10 cellular contexts compared by ENCODE assay signal in the genomic region with DNA sequence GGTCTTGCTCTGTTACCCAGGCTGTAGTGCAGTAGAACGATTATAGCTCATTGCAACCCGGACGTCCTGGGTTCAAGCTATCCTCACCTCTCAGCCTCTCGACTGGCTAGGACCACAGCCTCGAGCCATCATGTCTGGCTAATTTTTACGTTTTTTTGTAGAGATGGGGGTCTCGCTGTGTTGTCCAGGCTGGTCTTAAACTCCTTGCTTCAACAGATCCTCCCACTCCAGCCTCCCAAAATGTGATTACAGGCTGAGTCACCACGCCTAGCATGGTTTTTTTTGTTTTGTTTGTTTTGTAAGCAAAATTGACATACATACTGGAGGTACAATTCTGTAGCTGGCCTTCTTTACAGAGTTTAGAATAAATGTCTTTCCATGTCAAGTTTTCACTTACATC. TPM values are rescaled to one million over a fixed set of nuclear protein-coding genes. Genes with fewer than 3 reads are reported as not detected.
DNase-seq lines count a peak whose midpoint lies in the region; ATAC-seq and TF ChIP-seq lines count a peak whose summit lies in the region.
"Had no signal": no experiment of that assay in that cellular context is flagged by ENCODE, and none has a peak within 500 bp of the region (broad histone marks: within the 10 kb centered on the region; RNA-seq: fewer than 3 reads in every experiment).

No MANE protein-coding gene starts in this region.

- H3K4me2 ChIP-seq in Loucy (ENCODE audit: low read depth, low read length, poor library complexity, severe bottlenecking): peak overlapping the region; percentile 78

- no peak for TF ChIP-seq CTCF in Calu3 (IDR thresholded peaks at IDR 0.05; ENCODE audit: unreplicated experiment)
- no peak for TF ChIP-seq CTCF in Loucy (conservative IDR thresholded peaks at IDR 0.05; ENCODE audit: low read length)
- no peak for TF ChIP-seq CTCF in neural crest cell (conservative IDR thresholded peaks at IDR 0.05)

- CTCF ChIA-PET in Calu3 (lab: Charles Lee): interaction anchor here (0.8 to 1.5 kb wide), 3 partner anchors 52 to 87 kb away, joined by 3 to 4 read pairs (median 3); no protein-coding TSS in a partner anchor

- H3K4me3 ChIP-seq in Loucy (ENCODE audit: low read length, poor library complexity, severe bottlenecking) (peak overlapping the region; percentile 95), duodenal mucosa (ENCODE audit: low read depth in 1 of 2, low read length in 2 of 2) (peak overlapping the region; percentile 87 to 100)

- no peaks in the 10 kb centered on the region for H3F3A ChIP-seq in Loucy (ENCODE audit: low read depth)

- H3K27ac ChIP-seq in duodenal mucosa (ENCODE audit: low read depth, low read length): no peak overlapping the region

- no peaks in the 10 kb centered on the region for H3K27me3 ChIP-seq in Loucy (ENCODE audit: insufficient read depth, low read length, poor library complexity, severe bottlenecking)
- H3K27me3 ChIP-seq in duodenal mucosa (ENCODE audit: control insufficient read depth in 1 of 2, insufficient read depth in 2 of 2, low read length in 2 of 2): no peaks in the 10 kb centered on the region

- BruUV-seq in Calu3 (replicated peaks; lab: Mats Ljungman, UMichigan): no TSS peak

- no peaks in the 10 kb centered on the region for H3K9me3 Mint-ChIP-seq in Calu3 (ENCODE audit: low read depth, unreplicated experiment)
- no peaks in the 10 kb centered on the region for H3K9me3 Mint-ChIP-seq in neural crest cell

- peaks cover 22% of the 10 kb centered on the region for H3K36me3 Mint-ChIP-seq in Calu3 (ENCODE audit: insufficient read depth, unreplicated experiment)
- H3K36me3 Mint-ChIP-seq in neural crest cell (ENCODE audit: low read depth): peaks cover 2% of the 10 kb centered on the region

- peak overlapping the region; percentile 94 for H3K9ac ChIP-seq in Loucy (ENCODE audit: low read depth, low read length, poor library complexity, severe bottlenecking)
- H3K9ac ChIP-seq in duodenal mucosa (ENCODE audit: low read depth in 1 of 2, low read length in 2 of 2): peak overlapping the region; percentile 93 to 100

- H4K20me1 ChIP-seq in Loucy (ENCODE audit: insufficient read depth, low read length, poor library complexity, severe bottlenecking): peaks cover 16% of the 10 kb centered on the region

- H3K4me3 Mint-ChIP-seq in Calu3 (ENCODE audit: low read depth, unreplicated experiment) (peak overlapping the region; percentile 99), neural crest cell (peak overlapping the region; percentile 99)

- no peak overlapping the region for H2AFZ ChIP-seq in Loucy (ENCODE audit: low read length)

- no peak for ATAC-seq in GM21528 (IDR thresholded peaks at IDR 0.05; ENCODE audit: low FRiP score, unreplicated experiment)

- H3K36me3 ChIP-seq in Loucy (ENCODE audit: insufficient read depth, low read length): peaks cover 10% of the 10 kb centered on the region; the same call in 1 of the 2 replicates
- H3K36me3 ChIP-seq in duodenal mucosa (ENCODE audit: control insufficient read depth in 1 of 2, insufficient read depth in 2 of 2, low read length in 2 of 2): peaks cover 7 to 13% of the 10 kb centered on the region in 2 donors

- H3K4me1 Mint-ChIP-seq in Calu3 (ENCODE audit: low read depth, unreplicated experiment) (peaks cover 11% of the 10 kb centered on the region), neural crest cell (peaks cover 28% of the 10 kb centered on the region)

- H3K9me2 ChIP-seq in Loucy (replicated peaks; ENCODE audit: low read depth, low read length): no peaks in the 10 kb centered on the region

- DNase-seq in Calu3 (no peak), neural crest cell (ENCODE audit: low read depth, low spot score) (no peak), islet precursor cell (no peak), globus pallidus (ENCODE audit: low spot score) (no peak), GM03348 (ENCODE audit: low spot score) (no peak)
- DNase-seq: NCI-H526 treated with DMSO at 0.1 percent for 48 hours; stimulated activated CD4-positive, alpha-beta T cell treated with anti-CD3 and anti-CD28 coated beads, Interleukin-4, amount 100 ng/mL, for 24 hours had no signal

- intact Hi-C loops in Calu3 (cut with micrococcal nuclease; ENCODE audit: unreplicated experiment): loop anchor here (5.0 kb wide), 1 partner anchor 206 kb away; no protein-coding TSS in a partner anchor

- no peaks in the 10 kb centered on the region for H3K9me3 ChIP-seq in Loucy (ENCODE audit: insufficient read depth, low read depth, low read length)
- no peaks in the 10 kb centered on the region for H3K9me3 ChIP-seq in duodenal mucosa (ENCODE audit: control insufficient read depth in 1 of 2, low read length in 2 of 2)

- no peak overlapping the region for H3K27ac Mint-ChIP-seq in Calu3 (ENCODE audit: unreplicated experiment)
- H3K27ac Mint-ChIP-seq in neural crest cell (ENCODE audit: unreplicated experiment): no peak overlapping the region

- peaks cover 33% of the 10 kb centered on the region for H3K79me2 ChIP-seq in Loucy (ENCODE audit: insufficient read depth, low read length)

- no peaks in the 10 kb centered on the region for H3K27me3 Mint-ChIP-seq in Calu3 (ENCODE audit: unreplicated experiment)
- H3K27me3 Mint-ChIP-seq in neural crest cell (ENCODE audit: low read depth): no peaks in the 10 kb centered on the region

- peaks cover 22% of the 10 kb centered on the region for H3K4me1 ChIP-seq in Loucy (ENCODE audit: insufficient read depth, low read length, poor library complexity, severe bottlenecking)
- peaks cover 16 to 20% of the 10 kb centered on the region in 2 donors for H3K4me1 ChIP-seq in duodenal mucosa (ENCODE audit: control insufficient read depth in 1 of 2, insufficient read depth in 2 of 2, low read length in 2 of 2)

RNA-seq across cellular contexts. Expression of gene LAMTOR5, which starts 1.0 kb away (rescaled TPM):
- total RNA-seq in Calu3 (2022) (85.6 and 87.4 TPM in 2 replicates), neural crest cell (116 and 128 TPM in 2 replicates)

RNA-seq across cellular contexts. Expression of gene SLC16A4, which starts 17.7 kb away (rescaled TPM):
- 0.83 and 1.2 TPM in 2 replicates for total RNA-seq in Calu3 (2022)
- total RNA-seq in neural crest cell: 0.96 and 1.8 TPM in 2 replicates

RNA-seq across cellular contexts. Expression of gene PROK1, which starts 42.5 kb away (rescaled TPM):
- total RNA-seq in Calu3 (2022) (not detected in 2 replicates), neural crest cell (not detected in 2 replicates)
